In the genomic region with DNA sequence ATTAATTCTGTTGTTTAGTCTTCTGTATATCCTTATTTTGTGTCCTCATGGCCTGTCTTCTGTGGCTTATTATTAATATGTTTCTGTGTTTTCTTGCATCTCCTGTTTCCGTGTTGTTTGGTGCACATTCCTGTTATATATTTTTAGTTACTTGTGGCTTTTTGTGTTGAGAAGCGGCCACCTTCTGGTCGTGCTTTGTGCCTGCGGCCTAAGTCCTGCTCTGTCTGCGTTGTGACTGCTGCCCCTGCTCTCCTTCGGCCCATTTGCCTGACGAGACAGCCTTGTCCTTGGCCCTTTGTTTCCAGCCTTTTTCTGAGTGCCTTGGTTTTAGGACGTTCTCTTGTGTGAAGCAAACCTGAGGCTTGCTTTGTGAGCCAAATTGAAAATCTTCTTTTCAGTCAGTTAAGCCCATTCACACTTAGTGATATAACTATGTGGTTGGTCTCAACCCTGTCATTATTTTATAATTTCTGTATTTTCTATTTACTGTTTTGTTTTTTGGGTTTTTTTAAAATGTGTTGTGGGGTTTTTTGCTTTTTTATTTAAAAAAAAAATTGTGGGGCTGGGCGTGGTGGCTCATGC, we compare ENCODE assay signal across 13 cellular contexts. TPM values are rescaled to one million over a fixed set of nuclear protein-coding genes. Genes with fewer than 3 reads are reported as not detected.
A peak's percentile ranks its signal among the peaks of the same experiment; 100 is the strongest.
DNase-seq lines count a peak whose midpoint lies in the region; ATAC-seq and TF ChIP-seq lines count a peak whose summit lies in the region.
"Had no signal": no experiment of that assay in that cellular context is flagged by ENCODE, and none has a peak within 500 bp of the region (broad histone marks: within the 10 kb centered on the region; RNA-seq: fewer than 3 reads in every experiment).

No MANE protein-coding gene starts in this region.

- no peaks in the 10 kb centered on the region for H3K27me3 Mint-ChIP-seq in natural killer cell treated with Interleukin-12 subunit alpha and Interleukin-12 subunit beta and Interleukin-15 and Interleukin-18, amount 100 ng/mL, for 72 hours
- no peaks in the 10 kb centered on the region for H3K27me3 Mint-ChIP-seq in activated CD4-positive, alpha-beta memory T cell treated with anti-CD3 and anti-CD28 coated beads for 36 hours

- peak; percentile 37 for TF ChIP-seq CTCF in cardiac fibroblast (IDR thresholded peaks at IDR 0.05; ENCODE audit: low read depth, low read length)

- ATAC-seq in natural killer cell treated with Interleukin-12 subunit alpha and Interleukin-12 subunit beta and Interleukin-15 and Interleukin-18, amount 100 ng/mL, for 72 hours = peak in 1 of 2 donors; percentile 59
- no peak for ATAC-seq in GM18907 (IDR thresholded peaks at IDR 0.05; ENCODE audit: unreplicated experiment)
- ATAC-seq: left cardiac atrium had no signal

- no peaks in the 10 kb centered on the region for H3K27me3 ChIP-seq in effector memory CD4-positive, alpha-beta T cell (replicated peaks; ENCODE audit: control insufficient read depth, insufficient read depth, low read length, poor library complexity, severe bottlenecking)
- H3K27me3 ChIP-seq: breast epithelium, tibial artery had no signal

- peaks cover 19% of the 10 kb centered on the region for H3K36me3 ChIP-seq in effector memory CD4-positive, alpha-beta T cell (ENCODE audit: control insufficient read depth, insufficient read depth, low read length)
- H3K36me3 ChIP-seq: breast epithelium had no signal

- H3K4me3 Mint-ChIP-seq in natural killer cell treated with Interleukin-12 subunit alpha and Interleukin-12 subunit beta and Interleukin-15 and Interleukin-18, amount 100 ng/mL, for 72 hours = no peak overlapping the region
- H3K4me3 Mint-ChIP-seq in activated CD4-positive, alpha-beta memory T cell treated with anti-CD3 and anti-CD28 coated beads for 36 hours = no peak overlapping the region

- H3K4me1 Mint-ChIP-seq in natural killer cell treated with Interleukin-12 subunit alpha and Interleukin-12 subunit beta and Interleukin-15 and Interleukin-18, amount 100 ng/mL, for 72 hours (ENCODE audit: low read depth in 2 of 2) = peaks cover 17 to 21% of the 10 kb centered on the region in 2 donors
- H3K4me1 Mint-ChIP-seq in activated CD4-positive, alpha-beta memory T cell treated with anti-CD3 and anti-CD28 coated beads for 36 hours (ENCODE audit: low read depth) = peaks cover 26% of the 10 kb centered on the region

- no peaks in the 10 kb centered on the region for H3K9me3 Mint-ChIP-seq in natural killer cell treated with Interleukin-12 subunit alpha and Interleukin-12 subunit beta and Interleukin-15 and Interleukin-18, amount 100 ng/mL, for 72 hours
- H3K9me3 Mint-ChIP-seq in activated CD4-positive, alpha-beta memory T cell treated with anti-CD3 and anti-CD28 coated beads for 36 hours = no peaks in the 10 kb centered on the region

- intact Hi-C loops in activated CD4-positive, alpha-beta memory T cell treated with anti-CD3 and anti-CD28 coated beads for 36 hours (cut with micrococcal nuclease) = no loop called here

- no peak overlapping the region for H3K4me3 ChIP-seq in cardiac fibroblast (replicated peaks in 1 of 2; ENCODE audit: low read depth in 2 of 2, low read length in 2 of 2)
- no peak overlapping the region for H3K4me3 ChIP-seq in effector memory CD4-positive, alpha-beta T cell (ENCODE audit: insufficient read depth, low read depth, low read length, poor library complexity, severe bottlenecking)
- H3K4me3 ChIP-seq: breast epithelium, tibial artery had no signal

- H3K27ac ChIP-seq in effector memory CD4-positive, alpha-beta T cell (ENCODE audit: insufficient read depth, low read length, poor library complexity, severe bottlenecking) = no peak overlapping the region
- H3K27ac ChIP-seq: 22Rv1, breast epithelium had no signal

- DNase-seq in DMS53 (lab: John Stamatoyannopoulos, UW) = peak; percentile 37
- DNase-seq in DMS53 treated with DMSO at 0.1 percent for 48 hours (lab: John Stamatoyannopoulos, UW; ENCODE audit: unreplicated experiment) = no peak
- DNase-seq in LHCN-M2 (ENCODE audit: low read depth) = peak; percentile 19
- DNase-seq in cardiac fibroblast (ENCODE audit: low read depth in 2 of 2) = peak; percentile 30 to 47
- DNase-seq in natural killer cell treated with Interleukin-12 subunit alpha and Interleukin-12 subunit beta and Interleukin-15 and Interleukin-18, amount 100 ng/mL, for 72 hours (ENCODE audit: low spot score) = no peak
- no peak for DNase-seq in activated CD4-positive, alpha-beta memory T cell treated with anti-CD3 and anti-CD28 coated beads for 36 hours
- DNase-seq in effector memory CD4-positive, alpha-beta T cell = no peak
- DNase-seq: left cardiac atrium, NCI-H1417 treated with DMSO at 0.1 percent for 48 hours had no signal

- H3K36me3 Mint-ChIP-seq in natural killer cell treated with Interleukin-12 subunit alpha and Interleukin-12 subunit beta and Interleukin-15 and Interleukin-18, amount 100 ng/mL, for 72 hours = peaks cover 7% of the 10 kb centered on the region
- H3K36me3 Mint-ChIP-seq in activated CD4-positive, alpha-beta memory T cell treated with anti-CD3 and anti-CD28 coated beads for 36 hours = peaks cover 23% of the 10 kb centered on the region

- peaks cover 13% of the 10 kb centered on the region for H3K4me1 ChIP-seq in effector memory CD4-positive, alpha-beta T cell (ENCODE audit: control insufficient read depth, insufficient read depth, low read length, poor library complexity, severe bottlenecking)

- peak overlapping the region; percentile 7 to 21 for H3K27ac Mint-ChIP-seq in natural killer cell treated with Interleukin-12 subunit alpha and Interleukin-12 subunit beta and Interleukin-15 and Interleukin-18, amount 100 ng/mL, for 72 hours
- no peak overlapping the region for H3K27ac Mint-ChIP-seq in activated CD4-positive, alpha-beta memory T cell treated with anti-CD3 and anti-CD28 coated beads for 36 hours

- H3K9me3 ChIP-seq in effector memory CD4-positive, alpha-beta T cell (ENCODE audit: control insufficient read depth, low read length) = no peaks in the 10 kb centered on the region
- H3K9me3 ChIP-seq: breast epithelium, tibial artery had no signal

- POLR2A ChIA-PET in activated CD4-positive, alpha-beta memory T cell treated with anti-CD3 and anti-CD28 coated beads for 36 hours (lab: Charles Lee) = interaction anchor here (0.7 kb wide), 1 partner anchor 44 kb away, joined by 3 read pairs; the partner anchor contains the start of gene TNIP2

- CTCF ChIA-PET in activated CD4-positive, alpha-beta memory T cell treated with anti-CD3 and anti-CD28 coated beads for 36 hours (lab: Charles Lee) = no interaction called here

RNA-seq across cellular contexts. Expression of gene TNIP2, which starts 43.8 kb away (rescaled TPM):
- total RNA-seq in LHCN-M2 (2014; rRNA removed) = 52.5 and 52.9 TPM in 2 replicates
- polyA plus RNA-seq in LHCN-M2 (2012) = 27.9 TPM
- total RNA-seq in natural killer cell treated with Interleukin-12 subunit alpha and Interleukin-12 subunit beta and Interleukin-15 and Interleukin-18, amount 100 ng/mL, for 72 hours = 10 to 100 TPM; 80.9 to 89.3 TPM
- total RNA-seq in activated CD4-positive, alpha-beta memory T cell treated with anti-CD3 and anti-CD28 coated beads for 36 hours = 10 to 100 TPM; 74.2 to 77.5 TPM

Comparison
In these comparisons a context has a peak if more than half of its experiments do, and no peak if none do; other contexts are left out.
1. DNase-seq: peak in DMS53 (single experiment), LHCN-M2 (single experiment) and cardiac fibroblast (2 of 2); none in DMS53 treated with DMSO at 0.1 percent for 48 hours (single experiment), natural killer cell treated with Interleukin-12 subunit alpha and Interleukin-12 subunit beta and Interleukin-15 and Interleukin-18, amount 100 ng/mL, for 72 hours (single experiment), activated CD4-positive, alpha-beta memory T cell treated with anti-CD3 and anti-CD28 coated beads for 36 hours (single experiment) and effector memory CD4-positive, alpha-beta T cell (0 of 3).